ENCODE assay signal across 16 cellular contexts in genomic region chr5:137728048-137728447, GRCh38.
"Had no signal": no experiment of that assay in that cellular context is flagged by ENCODE, and none has a peak within 500 bp of the region (broad histone marks: within the 10 kb centered on the region; RNA-seq: fewer than 3 reads in every experiment).

No MANE protein-coding gene starts in this region.

- H3K27ac ChIP-seq: coronary artery, parathyroid adenoma, VCaP had no signal

- H3K27me3 Mint-ChIP-seq: activated naive CD4-positive, alpha-beta T cell treated with anti-CD3 and anti-CD28 coated beads, Interleukin-2, amount 10 ng/mL, durations not matched to agents 7 days and 5 days; activated T-cell treated with anti-CD3 and anti-CD28 coated beads, Interleukin-2, amount 50 U/mL, for 24 hours; naive thymus-derived CD4-positive, alpha-beta T cell; stimulated activated naive CD8-positive, alpha-beta T cell treated with anti-CD3 and anti-CD28 coated beads, Interleukin-15, amount 100 ng/mL, for 72 hours; type B pancreatic cell had no signal

- H3K9me3 Mint-ChIP-seq: activated CD4-positive, alpha-beta memory T cell treated with anti-CD3 and anti-CD28 coated beads, Interleukin-2, amount 10 ng/mL, durations not matched to agents 7 days and 5 days; activated naive CD4-positive, alpha-beta T cell treated with anti-CD3 and anti-CD28 coated beads, Interleukin-2, amount 10 ng/mL, durations not matched to agents 7 days and 5 days; activated T-cell treated with anti-CD3 and anti-CD28 coated beads, Interleukin-2, amount 50 U/mL, for 24 hours; naive thymus-derived CD4-positive, alpha-beta T cell; stimulated activated naive CD8-positive, alpha-beta T cell treated with anti-CD3 and anti-CD28 coated beads, Interleukin-15, amount 100 ng/mL, for 72 hours; type B pancreatic cell had no signal

- H3K9me3 ChIP-seq: mucosa of descending colon had no signal

- ATAC-seq: mucosa of descending colon; naive thymus-derived CD4-positive, alpha-beta T cell; stimulated activated naive CD8-positive, alpha-beta T cell treated with anti-CD3 and anti-CD28 coated beads, Interleukin-15, amount 100 ng/mL, for 72 hours had no signal

- H3K36me3 Mint-ChIP-seq: type B pancreatic cell had no signal

- DNase-seq: activated CD4-positive, alpha-beta memory T cell treated with anti-CD3 and anti-CD28 coated beads, Interleukin-2, amount 10 ng/mL, durations not matched to agents 7 days and 5 days; activated CD4-positive, alpha-beta T cell treated with anti-CD3 and anti-CD28 coated beads for 4 hours; activated naive CD4-positive, alpha-beta T cell treated with anti-CD3 and anti-CD28 coated beads, Interleukin-2, amount 10 ng/mL, durations not matched to agents 7 days and 5 days; activated T-cell treated with anti-CD3 and anti-CD28 coated beads, Interleukin-2, amount 50 U/mL, for 24 hours; effector CD4-positive, alpha-beta T cell; foreskin melanocyte; mucosa of descending colon; naive thymus-derived CD4-positive, alpha-beta T cell; small intestine; stimulated activated naive CD8-positive, alpha-beta T cell treated with anti-CD3 and anti-CD28 coated beads, Interleukin-15, amount 100 ng/mL, for 72 hours had no signal

- H3K4me3 Mint-ChIP-seq: activated CD4-positive, alpha-beta memory T cell treated with anti-CD3 and anti-CD28 coated beads, Interleukin-2, amount 10 ng/mL, durations not matched to agents 7 days and 5 days; activated naive CD4-positive, alpha-beta T cell treated with anti-CD3 and anti-CD28 coated beads, Interleukin-2, amount 10 ng/mL, durations not matched to agents 7 days and 5 days; activated T-cell treated with anti-CD3 and anti-CD28 coated beads, Interleukin-2, amount 50 U/mL, for 24 hours; naive thymus-derived CD4-positive, alpha-beta T cell; stimulated activated naive CD8-positive, alpha-beta T cell treated with anti-CD3 and anti-CD28 coated beads, Interleukin-15, amount 100 ng/mL, for 72 hours; type B pancreatic cell had no signal

- H3K4me3 ChIP-seq: coronary artery, lung, mucosa of descending colon had no signal

- H3K4me1 Mint-ChIP-seq: activated CD4-positive, alpha-beta memory T cell treated with anti-CD3 and anti-CD28 coated beads, Interleukin-2, amount 10 ng/mL, durations not matched to agents 7 days and 5 days had no signal

- FAIRE-seq: astrocyte, small intestine had no signal

- H2AFZ ChIP-seq: parathyroid adenoma had no signal

- H3K9ac ChIP-seq: parathyroid adenoma had no signal

- H3K79me2 ChIP-seq: parathyroid adenoma had no signal

- H3K27ac Mint-ChIP-seq: activated CD4-positive, alpha-beta memory T cell treated with anti-CD3 and anti-CD28 coated beads, Interleukin-2, amount 10 ng/mL, durations not matched to agents 7 days and 5 days; activated naive CD4-positive, alpha-beta T cell treated with anti-CD3 and anti-CD28 coated beads, Interleukin-2, amount 10 ng/mL, durations not matched to agents 7 days and 5 days; activated T-cell treated with anti-CD3 and anti-CD28 coated beads, Interleukin-2, amount 50 U/mL, for 24 hours; naive thymus-derived CD4-positive, alpha-beta T cell; stimulated activated naive CD8-positive, alpha-beta T cell treated with anti-CD3 and anti-CD28 coated beads, Interleukin-15, amount 100 ng/mL, for 72 hours; type B pancreatic cell had no signal
